Comparison of ENCODE assay signal across 14 cellular contexts in genomic region chr3:146772211-146772743, GRCh38.
DNase-seq lines count a peak whose midpoint lies in the region; ATAC-seq, FAIRE-seq and TF ChIP-seq lines count a peak whose summit lies in the region.
"Had no signal": no experiment of that assay in that cellular context is flagged by ENCODE, and none has a peak within 500 bp of the region (broad histone marks: within the 10 kb centered on the region; RNA-seq: fewer than 3 reads in every experiment).

No MANE protein-coding gene starts in this region.

- no peak for FAIRE-seq in kidney (lab: Jason Lieb, UNC)
- FAIRE-seq: A204.1, GM12891 had no signal

- H3K27me3 ChIP-seq in RWPE2 (ENCODE audit: insufficient read depth, poor library complexity, severe bottlenecking) (no peaks in the 10 kb centered on the region), sigmoid colon (no peaks in the 10 kb centered on the region), upper lobe of right lung (no peaks in the 10 kb centered on the region), suprapubic skin (no peaks in the 10 kb centered on the region)

- intact Hi-C loops in kidney (cut with DNase I): no loop called here
- intact Hi-C loops in sigmoid colon (cut with DNase I): no loop called here
- intact Hi-C loops in upper lobe of right lung (cut with DNase I): no loop called here

- H3K4me3 ChIP-seq in RWPE2 (ENCODE audit: severe bottlenecking) (no peak overlapping the region), kidney (ENCODE audit: low read length in 2 of 2) (no peak overlapping the region), sigmoid colon (no peak overlapping the region), upper lobe of right lung (no peak overlapping the region), suprapubic skin (no peak overlapping the region)

- H3K27ac ChIP-seq in RWPE2 (ENCODE audit: poor library complexity, severe bottlenecking) (no peak overlapping the region), kidney (ENCODE audit: low read depth in 2 of 2, low read length in 2 of 2) (no peak overlapping the region), sigmoid colon (no peak overlapping the region), upper lobe of right lung (no peak overlapping the region), suprapubic skin (no peak overlapping the region)
- H3K27ac ChIP-seq: C4-2B, HL-60 had no signal

- TF ChIP-seq CTCF in RWPE2 (IDR thresholded peaks at IDR 0.05; ENCODE audit: poor library complexity, severe bottlenecking) (no peak), kidney (IDR thresholded peaks at IDR 0.05; ENCODE audit: borderline replicate concordance, extremely low read depth, insufficient read depth) (no peak), sigmoid colon (IDR thresholded peaks at IDR 0.05) (no peak), upper lobe of right lung (IDR thresholded peaks at IDR 0.05) (no peak), suprapubic skin (IDR thresholded peaks at IDR 0.05) (no peak)

- DNase-seq in RWPE2 (ENCODE audit: low spot score) (peak; percentile 52), kidney (peak; percentile 68), sigmoid colon (peak; percentile 53), upper lobe of right lung (no peak), suprapubic skin (ENCODE audit: low spot score in 2 of 2) (no peak)
- DNase-seq: DMS79, HCEC 1CT, HFFc6 had no signal

- TF ChIP-seq EP300 in sigmoid colon (IDR thresholded peaks at IDR 0.05) (no peak), suprapubic skin (IDR thresholded peaks at IDR 0.05) (no peak)

- no peaks in the 10 kb centered on the region for H3K9me3 ChIP-seq in RWPE2 (ENCODE audit: severe bottlenecking)
- H3K9me3 ChIP-seq in kidney (ENCODE audit: control insufficient read depth in 1 of 2, low read length in 2 of 2): no peaks in the 10 kb centered on the region
- no peaks in the 10 kb centered on the region for H3K9me3 ChIP-seq in sigmoid colon
- no peaks in the 10 kb centered on the region for H3K9me3 ChIP-seq in upper lobe of right lung
- peaks cover 7% of the 10 kb centered on the region for H3K9me3 ChIP-seq in suprapubic skin

- ATAC-seq in RWPE2 (ENCODE audit: low read depth) (no peak), upper lobe of right lung (peak; percentile 21), HG03095 (IDR thresholded peaks at IDR 0.05; ENCODE audit: unreplicated experiment) (no peak), HG03135 (IDR thresholded peaks at IDR 0.05; ENCODE audit: unreplicated experiment) (no peak)

- H3K9ac ChIP-seq in kidney (ENCODE audit: low read length in 2 of 2): no peak overlapping the region

- no peak for TF ChIP-seq POLR2A in sigmoid colon (IDR thresholded peaks at IDR 0.05)
- TF ChIP-seq POLR2A in suprapubic skin (IDR thresholded peaks at IDR 0.05): no peak

- H3K4me1 ChIP-seq in RWPE2 (ENCODE audit: insufficient read depth, poor library complexity, severe bottlenecking) (no peaks in the 10 kb centered on the region), kidney (ENCODE audit: control insufficient read depth in 1 of 2, insufficient read depth in 1 of 2, low read depth in 1 of 2, low read length in 2 of 2) (no peaks in the 10 kb centered on the region), sigmoid colon (no peaks in the 10 kb centered on the region), upper lobe of right lung (no peaks in the 10 kb centered on the region), suprapubic skin (no peaks in the 10 kb centered on the region)

- WGBS in sigmoid colon, 2 donors: 94 to 96% methylated on average over 34 of the region's 34 CpGs
- 99% methylated on average over 9 of the region's 34 CpGs for WGBS in suprapubic skin

- H3K36me3 ChIP-seq in RWPE2 (ENCODE audit: low read depth) (no peaks in the 10 kb centered on the region), kidney (ENCODE audit: control insufficient read depth in 1 of 2, insufficient read depth in 2 of 2, low read length in 2 of 2) (no peaks in the 10 kb centered on the region), sigmoid colon (no peaks in the 10 kb centered on the region), upper lobe of right lung (no peaks in the 10 kb centered on the region), suprapubic skin (no peaks in the 10 kb centered on the region)

Comparison
In these comparisons a context has a peak if more than half of its experiments do, and no peak if none do; other contexts are left out.
1. DNase-seq: peak in RWPE2 (single experiment), kidney (single experiment) and sigmoid colon (single experiment); none in upper lobe of right lung (single experiment) and suprapubic skin (0 of 2).